Comparison of ENCODE assay signal across 2 cellular contexts in genomic region chr1:42945171-42945570, GRCh38.
TF ChIP-seq lines count a peak whose summit lies in the region.

No MANE protein-coding gene starts in this region.

TF ChIP-seq in SK-N-SH, 30 proteins besides CTCF, POLR2A, EP300 and RAD21:
- TF ChIP-seq REST (IDR thresholded peaks at IDR 0.05; ENCODE audit: low read depth, low read length), result no peak
- TF ChIP-seq MEF2A (IDR thresholded peaks at IDR 0.05; ENCODE audit: borderline replicate concordance, low read depth), result no peak
- TF ChIP-seq PBX3 (IDR thresholded peaks at IDR 0.05), result no peak
- no peak for TF ChIP-seq RCOR1 (IDR thresholded peaks at IDR 0.05; ENCODE audit: low read length)
- no peak for TF ChIP-seq USF1 (IDR thresholded peaks at IDR 0.05; ENCODE audit: borderline replicate concordance, low read depth)
- no peak for TF ChIP-seq ZBTB33 (IDR thresholded peaks at IDR 0.05; ENCODE audit: borderline replicate concordance, low read depth)
- TF ChIP-seq FOSL2 (IDR thresholded peaks at IDR 0.05; ENCODE audit: borderline replicate concordance, low read depth), result no peak
- no peak for TF ChIP-seq YY1 (IDR thresholded peaks at IDR 0.05; ENCODE audit: low read depth)
- TF ChIP-seq TEAD4 (IDR thresholded peaks at IDR 0.05; ENCODE audit: borderline replicate concordance, insufficient read depth), result no peak
- no peak for TF ChIP-seq IRF3 (IDR thresholded peaks at IDR 0.05; ENCODE audit: low read depth, low read length)
- no peak for TF ChIP-seq TAF1 (IDR thresholded peaks at IDR 0.05; ENCODE audit: borderline replicate concordance, low read depth, low read length)
- TF ChIP-seq NRF1 (IDR thresholded peaks at IDR 0.05; ENCODE audit: low read depth, low read length), result no peak
- no peak for TF ChIP-seq CHD2 (IDR thresholded peaks at IDR 0.05; ENCODE audit: low read length, partially characterized antibody)
- no peak for TF ChIP-seq GATA2 (CRISPR knock-in tag; IDR thresholded peaks at IDR 0.05)
- TF ChIP-seq SIN3A (IDR thresholded peaks at IDR 0.05; ENCODE audit: borderline replicate concordance, low read depth, low read length), result no peak
- TF ChIP-seq ELF1 (IDR thresholded peaks at IDR 0.05), result no peak

TF ChIP-seq in SK-N-SH treated with all-trans-retinoic acid at 6 μM for 48 hours, 23 proteins besides CTCF, POLR2A, EP300 and RAD21 (continued from another document):
- TF ChIP-seq ARNTL (CRISPR knock-in tag; IDR thresholded peaks at IDR 0.05; ENCODE audit: borderline replicate concordance, low read depth), result no peak
- no peak for TF ChIP-seq OSR1 (CRISPR knock-in tag; IDR thresholded peaks at IDR 0.05)
- TF ChIP-seq TCF4 (CRISPR knock-in tag; IDR thresholded peaks at IDR 0.05; ENCODE audit: borderline replicate concordance), result no peak
- no peak for TF ChIP-seq CSDC2 (CRISPR knock-in tag; IDR thresholded peaks at IDR 0.05)
- no peak for TF ChIP-seq ISL1 (CRISPR knock-in tag; IDR thresholded peaks at IDR 0.05)
- TF ChIP-seq ZNF565 (CRISPR knock-in tag; conservative IDR thresholded peaks at IDR 0.05; ENCODE audit: low read depth), result no peak
- TF ChIP-seq BACH2 (CRISPR knock-in tag; IDR thresholded peaks at IDR 0.05; ENCODE audit: borderline replicate concordance), result no peak
- TF ChIP-seq RARB (CRISPR knock-in tag; IDR thresholded peaks at IDR 0.05), result no peak
- TF ChIP-seq ZFP30 (CRISPR knock-in tag; IDR thresholded peaks at IDR 0.05), result no peak
- no peak for TF ChIP-seq ESRRG (CRISPR knock-in tag; IDR thresholded peaks at IDR 0.05)
TF ChIP-seq in SK-N-SH treated with all-trans-retinoic acid at 6 μM for 48 hours: peak in this region for 0.
